1 cellular context compared by ENCODE assay signal in genomic region chr2:159559034-159559433, GRCh38.
TF ChIP-seq lines count a peak whose summit lies in the region.

No MANE protein-coding gene starts in this region.

TF ChIP-seq in K562, 482 proteins besides CTCF, POLR2A, EP300 and RAD21 (continued from another document):
- TF ChIP-seq E2F8 (IDR thresholded peaks at IDR 0.05; ENCODE audit: low read depth, partially characterized antibody), result no peak
- peak; percentile 52; the same call in 1 of the 2 replicates for TF ChIP-seq ZNF384 (IDR thresholded peaks at IDR 0.05; ENCODE audit: low read depth, low read length)
- TF ChIP-seq CBFA2T3 (IDR thresholded peaks at IDR 0.05), result peak; percentile 46
- no peak for TF ChIP-seq GTF2A2 (tag; IDR thresholded peaks at IDR 0.05)
- no peak for TF ChIP-seq SIN3B (IDR thresholded peaks at IDR 0.05; ENCODE audit: low read depth)
- TF ChIP-seq ZNF785 (CRISPR knock-in tag; IDR thresholded peaks at IDR 0.05), result no peak
